In the genomic region with DNA sequence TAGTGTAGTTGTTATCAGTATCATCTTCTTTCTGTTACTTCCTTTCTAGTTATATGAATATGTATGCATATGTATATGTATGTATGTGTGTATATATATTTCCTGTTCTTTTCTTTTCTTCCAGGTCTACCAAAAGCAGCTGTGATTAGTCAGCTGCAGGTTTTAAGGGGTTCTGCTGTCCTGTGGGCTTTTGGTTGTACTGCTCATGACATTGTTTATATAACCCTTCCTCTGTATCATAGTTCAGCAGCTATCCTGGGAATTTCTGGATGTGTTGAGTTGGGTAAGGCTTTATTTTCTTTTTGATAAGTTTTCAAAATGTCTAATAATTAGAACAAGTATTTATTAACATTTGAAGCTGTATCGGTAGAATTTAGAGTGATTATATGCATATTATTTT, we compare ENCODE assay signal across 1 cellular context.
TF ChIP-seq lines count a peak whose summit lies in the region.

No MANE protein-coding gene starts in this region.

TF ChIP-seq in HepG2, 621 proteins besides CTCF, POLR2A, EP300 and RAD21 (continued from another document):
- TF ChIP-seq, protein P1, sequence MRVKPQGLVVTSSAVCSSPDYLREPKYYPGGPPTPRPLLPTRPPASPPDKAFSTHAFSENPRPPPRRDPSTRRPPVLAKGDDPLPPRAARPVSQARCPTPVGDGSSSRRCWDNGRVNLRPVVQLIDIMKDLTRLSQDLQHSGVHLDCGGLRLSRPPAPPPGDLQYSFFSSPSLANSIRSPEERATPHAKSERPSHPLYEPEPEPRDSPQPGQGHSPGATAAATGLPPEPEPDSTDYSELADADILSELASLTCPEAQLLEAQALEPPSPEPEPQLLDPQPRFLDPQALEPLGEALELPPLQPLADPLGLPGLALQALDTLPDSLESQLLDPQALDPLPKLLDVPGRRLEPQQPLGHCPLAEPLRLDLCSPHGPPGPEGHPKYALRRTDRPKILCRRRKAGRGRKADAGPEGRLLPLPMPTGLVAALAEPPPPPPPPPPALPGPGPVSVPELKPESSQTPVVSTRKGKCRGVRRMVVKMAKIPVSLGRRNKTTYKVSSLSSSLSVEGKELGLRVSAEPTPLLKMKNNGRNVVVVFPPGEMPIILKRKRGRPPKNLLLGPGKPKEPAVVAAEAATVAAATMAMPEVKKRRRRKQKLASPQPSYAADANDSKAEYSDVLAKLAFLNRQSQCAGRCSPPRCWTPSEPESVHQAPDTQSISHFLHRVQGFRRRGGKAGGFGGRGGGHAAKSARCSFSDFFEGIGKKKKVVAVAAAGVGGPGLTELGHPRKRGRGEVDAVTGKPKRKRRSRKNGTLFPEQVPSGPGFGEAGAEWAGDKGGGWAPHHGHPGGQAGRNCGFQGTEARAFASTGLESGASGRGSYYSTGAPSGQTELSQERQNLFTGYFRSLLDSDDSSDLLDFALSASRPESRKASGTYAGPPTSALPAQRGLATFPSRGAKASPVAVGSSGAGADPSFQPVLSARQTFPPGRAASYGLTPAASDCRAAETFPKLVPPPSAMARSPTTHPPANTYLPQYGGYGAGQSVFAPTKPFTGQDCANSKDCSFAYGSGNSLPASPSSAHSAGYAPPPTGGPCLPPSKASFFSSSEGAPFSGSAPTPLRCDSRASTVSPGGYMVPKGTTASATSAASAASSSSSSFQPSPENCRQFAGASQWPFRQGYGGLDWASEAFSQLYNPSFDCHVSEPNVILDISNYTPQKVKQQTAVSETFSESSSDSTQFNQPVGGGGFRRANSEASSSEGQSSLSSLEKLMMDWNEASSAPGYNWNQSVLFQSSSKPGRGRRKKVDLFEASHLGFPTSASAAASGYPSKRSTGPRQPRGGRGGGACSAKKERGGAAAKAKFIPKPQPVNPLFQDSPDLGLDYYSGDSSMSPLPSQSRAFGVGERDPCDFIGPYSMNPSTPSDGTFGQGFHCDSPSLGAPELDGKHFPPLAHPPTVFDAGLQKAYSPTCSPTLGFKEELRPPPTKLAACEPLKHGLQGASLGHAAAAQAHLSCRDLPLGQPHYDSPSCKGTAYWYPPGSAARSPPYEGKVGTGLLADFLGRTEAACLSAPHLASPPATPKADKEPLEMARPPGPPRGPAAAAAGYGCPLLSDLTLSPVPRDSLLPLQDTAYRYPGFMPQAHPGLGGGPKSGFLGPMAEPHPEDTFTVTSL (CRISPR knock-in tag; IDR thresholded peaks at IDR 0.05; ENCODE audit: borderline replicate concordance) = no peak
- no peak for TF ChIP-seq NFYC (CRISPR knock-in tag; IDR thresholded peaks at IDR 0.05)
- TF ChIP-seq RARA (CRISPR knock-in tag; IDR thresholded peaks at IDR 0.05) = no peak
- no peak for TF ChIP-seq ZNF335 (CRISPR knock-in tag; IDR thresholded peaks at IDR 0.05)
- no peak for TF ChIP-seq ZBTB20 (CRISPR knock-in tag; IDR thresholded peaks at IDR 0.05; ENCODE audit: borderline replicate concordance, low read depth)
- TF ChIP-seq, protein P2, sequence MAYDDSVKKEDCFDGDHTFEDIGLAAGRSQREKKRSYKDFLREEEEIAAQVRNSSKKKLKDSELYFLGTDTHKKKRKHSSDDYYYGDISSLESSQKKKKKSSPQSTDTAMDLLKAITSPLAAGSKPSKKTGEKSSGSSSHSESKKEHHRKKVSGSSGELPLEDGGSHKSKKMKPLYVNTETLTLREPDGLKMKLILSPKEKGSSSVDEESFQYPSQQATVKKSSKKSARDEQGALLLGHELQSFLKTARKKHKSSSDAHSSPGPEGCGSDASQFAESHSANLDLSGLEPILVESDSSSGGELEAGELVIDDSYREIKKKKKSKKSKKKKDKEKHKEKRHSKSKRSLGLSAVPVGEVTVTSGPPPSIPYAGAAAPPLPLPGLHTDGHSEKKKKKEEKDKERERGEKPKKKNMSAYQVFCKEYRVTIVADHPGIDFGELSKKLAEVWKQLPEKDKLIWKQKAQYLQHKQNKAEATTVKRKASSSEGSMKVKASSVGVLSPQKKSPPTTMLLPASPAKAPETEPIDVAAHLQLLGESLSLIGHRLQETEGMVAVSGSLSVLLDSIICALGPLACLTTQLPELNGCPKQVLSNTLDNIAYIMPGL (CRISPR knock-in tag; IDR thresholded peaks at IDR 0.05; ENCODE audit: borderline replicate concordance in 1 of 2, low read depth in 1 of 2) = no peak
- TF ChIP-seq, protein P3, sequence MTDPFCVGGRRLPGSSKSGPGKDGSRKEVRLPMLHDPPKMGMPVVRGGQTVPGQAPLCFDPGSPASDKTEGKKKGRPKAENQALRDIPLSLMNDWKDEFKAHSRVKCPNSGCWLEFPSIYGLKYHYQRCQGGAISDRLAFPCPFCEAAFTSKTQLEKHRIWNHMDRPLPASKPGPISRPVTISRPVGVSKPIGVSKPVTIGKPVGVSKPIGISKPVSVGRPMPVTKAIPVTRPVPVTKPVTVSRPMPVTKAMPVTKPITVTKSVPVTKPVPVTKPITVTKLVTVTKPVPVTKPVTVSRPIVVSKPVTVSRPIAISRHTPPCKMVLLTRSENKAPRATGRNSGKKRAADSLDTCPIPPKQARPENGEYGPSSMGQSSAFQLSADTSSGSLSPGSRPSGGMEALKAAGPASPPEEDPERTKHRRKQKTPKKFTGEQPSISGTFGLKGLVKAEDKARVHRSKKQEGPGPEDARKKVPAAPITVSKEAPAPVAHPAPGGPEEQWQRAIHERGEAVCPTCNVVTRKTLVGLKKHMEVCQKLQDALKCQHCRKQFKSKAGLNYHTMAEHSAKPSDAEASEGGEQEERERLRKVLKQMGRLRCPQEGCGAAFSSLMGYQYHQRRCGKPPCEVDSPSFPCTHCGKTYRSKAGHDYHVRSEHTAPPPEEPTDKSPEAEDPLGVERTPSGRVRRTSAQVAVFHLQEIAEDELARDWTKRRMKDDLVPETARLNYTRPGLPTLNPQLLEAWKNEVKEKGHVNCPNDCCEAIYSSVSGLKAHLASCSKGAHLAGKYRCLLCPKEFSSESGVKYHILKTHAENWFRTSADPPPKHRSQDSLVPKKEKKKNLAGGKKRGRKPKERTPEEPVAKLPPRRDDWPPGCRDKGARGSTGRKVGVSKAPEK (CRISPR knock-in tag; IDR thresholded peaks at IDR 0.05; ENCODE audit: borderline replicate concordance) = no peak
- TF ChIP-seq, protein P4, sequence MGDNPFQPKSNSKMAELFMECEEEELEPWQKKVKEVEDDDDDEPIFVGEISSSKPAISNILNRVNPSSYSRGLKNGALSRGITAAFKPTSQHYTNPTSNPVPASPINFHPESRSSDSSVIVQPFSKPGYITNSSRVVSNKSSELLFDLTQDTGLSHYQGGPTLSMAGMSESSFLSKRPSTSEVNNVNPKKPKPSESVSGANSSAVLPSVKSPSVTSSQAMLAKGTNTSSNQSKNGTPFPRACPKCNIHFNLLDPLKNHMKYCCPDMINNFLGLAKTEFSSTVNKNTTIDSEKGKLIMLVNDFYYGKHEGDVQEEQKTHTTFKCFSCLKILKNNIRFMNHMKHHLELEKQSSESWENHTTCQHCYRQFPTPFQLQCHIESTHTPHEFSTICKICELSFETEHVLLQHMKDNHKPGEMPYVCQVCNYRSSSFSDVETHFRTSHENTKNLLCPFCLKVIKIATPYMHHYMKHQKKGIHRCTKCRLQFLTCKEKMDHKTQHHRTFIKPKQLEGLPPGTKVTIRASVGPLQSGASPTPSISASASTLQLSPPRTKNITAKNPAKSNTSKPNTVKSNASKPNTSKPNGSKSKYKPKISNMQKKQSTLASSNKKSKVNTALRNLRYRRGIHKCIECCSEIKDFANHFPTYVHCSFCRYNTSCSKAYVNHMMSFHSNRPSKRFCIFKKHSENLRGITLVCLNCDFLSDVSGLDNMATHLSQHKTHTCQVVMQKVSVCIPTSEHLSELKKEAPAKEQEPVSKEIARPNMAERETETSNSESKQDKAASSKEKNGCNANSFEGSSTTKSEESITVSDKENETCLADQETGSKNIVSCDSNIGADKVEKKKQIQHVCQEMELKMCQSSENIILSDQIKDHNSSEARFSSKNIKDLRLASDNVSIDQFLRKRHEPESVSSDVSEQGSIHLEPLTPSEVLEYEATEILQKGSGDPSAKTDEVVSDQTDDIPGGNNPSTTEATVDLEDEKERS (CRISPR knock-in tag; IDR thresholded peaks at IDR 0.05) = no peak
TF ChIP-seq in HepG2: peak in this region for 0.
